23 cellular contexts compared by ENCODE assay signal in the genomic region with DNA sequence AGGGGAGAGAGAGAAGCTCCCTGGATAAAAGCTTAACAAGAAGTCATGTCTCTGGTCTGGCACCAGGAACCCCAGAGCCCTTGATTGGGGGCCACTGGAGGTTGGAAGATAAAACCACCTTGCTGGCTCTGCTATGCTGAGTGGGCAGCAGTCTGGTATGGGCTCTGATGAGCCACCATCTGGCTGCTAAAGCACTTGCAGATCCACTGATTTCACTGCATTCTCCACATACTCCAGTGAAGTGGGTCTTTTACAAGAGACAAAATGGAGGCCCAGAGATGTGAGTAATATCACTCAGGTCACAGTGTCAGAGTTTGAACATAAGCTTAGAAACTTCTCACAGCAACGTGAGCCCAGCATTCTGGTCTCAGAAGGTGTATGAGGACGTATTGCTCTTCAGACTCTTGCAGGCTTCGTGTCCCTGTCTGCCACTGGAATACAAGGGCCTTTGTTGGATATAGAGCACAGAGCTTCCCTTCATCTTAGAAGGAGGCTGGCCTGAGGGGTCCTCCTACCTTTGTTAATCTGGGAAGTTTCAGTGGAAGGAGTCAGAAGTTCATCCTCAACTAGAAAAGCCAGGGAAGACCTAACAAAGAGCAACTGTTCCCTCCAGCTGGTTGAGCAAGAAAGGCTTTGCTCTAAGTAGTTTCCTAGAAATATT. TPM values are rescaled to one million over a fixed set of nuclear protein-coding genes. Genes with fewer than 3 reads are reported as not detected.
A peak's percentile ranks its signal among the peaks of the same experiment; 100 is the strongest.
DNase-seq lines count a peak whose midpoint lies in the region; ATAC-seq and TF ChIP-seq lines count a peak whose summit lies in the region.
"Had no signal": no experiment of that assay in that cellular context is flagged by ENCODE, and none has a peak within 500 bp of the region (broad histone marks: within the 10 kb centered on the region; RNA-seq: fewer than 3 reads in every experiment).

No MANE protein-coding gene starts in this region.

- no peaks in the 10 kb centered on the region for H3K79me1 ChIP-seq in mesenchymal stem cell (replicated peaks; ENCODE audit: low read length, poor library complexity, severe bottlenecking)

- H3K9me3 ChIP-seq in right cardiac atrium (ENCODE audit: control insufficient read depth, low read length), result no peaks in the 10 kb centered on the region
- H3K9me3 ChIP-seq in mesenchymal stem cell (ENCODE audit: control insufficient read depth, low read length), result no peaks in the 10 kb centered on the region
- H3K9me3 ChIP-seq: BLaER1 had no signal

- peaks cover 8% of the 10 kb centered on the region for H3K27me3 Mint-ChIP-seq in activated T-cell treated with anti-CD3 and anti-CD28 coated beads, Interleukin-2, amount 50 U/mL, for 24 hours
- H3K27me3 Mint-ChIP-seq: activated CD8-positive, alpha-beta memory T cell treated with anti-CD3 and anti-CD28 coated beads, Interleukin-2, amount 10 ng/mL, durations not matched to agents 7 days and 5 days; progenitor cell of endocrine pancreas had no signal

- H3K4me1 Mint-ChIP-seq in activated T-cell treated with anti-CD3 and anti-CD28 coated beads, Interleukin-2, amount 50 U/mL, for 24 hours (ENCODE audit: low read depth), result peaks cover 2% of the 10 kb centered on the region
- H3K4me1 Mint-ChIP-seq: activated CD8-positive, alpha-beta memory T cell treated with anti-CD3 and anti-CD28 coated beads, Interleukin-2, amount 10 ng/mL, durations not matched to agents 7 days and 5 days; natural killer cell had no signal

- no peak for DNase-seq in right cardiac atrium
- DNase-seq in Right ventricle myocardium inferior (ENCODE audit: missing footprints), result no peak
- DNase-seq in choroid plexus epithelial cell (ENCODE audit: low read depth), result peak; percentile 58
- peak; percentile 58 for DNase-seq in mesenchymal stem cell
- no peak for DNase-seq in activated T-cell treated with anti-CD3 and anti-CD28 coated beads, Interleukin-2, amount 50 U/mL, for 24 hours
- no peak for DNase-seq in dedifferentiated amniotic fluid mesenchymal stem cell (ENCODE audit: extremely low spot score)
- DNase-seq in dorsolateral prefrontal cortex, result no peak
- DNase-seq: activated CD4-positive, alpha-beta T cell treated with anti-CD3 and anti-CD28 coated beads for 4 hours; activated CD8-positive, alpha-beta memory T cell treated with anti-CD3 and anti-CD28 coated beads, Interleukin-2, amount 10 ng/mL, durations not matched to agents 7 days and 5 days; cortex of kidney; GDM1; GOT3; KBM-7; natural killer cell; NCI-H1694; NCI-H748 treated with DMSO at 0.1 percent for 48 hours; SHP77 had no signal

- peak overlapping the region; percentile 31 for H2BK5ac ChIP-seq in mesenchymal stem cell (ENCODE audit: low read depth, low read length, poor library complexity, severe bottlenecking)

- TF ChIP-seq CTCF in choroid plexus epithelial cell (conservative IDR thresholded peaks at IDR 0.05; ENCODE audit: low read depth, low read length) (no peak), dorsolateral prefrontal cortex (IDR thresholded peaks at IDR 0.05 in 54 of 56, conservative IDR thresholded peaks at IDR 0.05 in 2 of 56; ENCODE audit: low read depth in 1 of 56, partially characterized antibody in 56 of 56) (no peak)

- no peak overlapping the region for H2AK5ac ChIP-seq in mesenchymal stem cell (ENCODE audit: low read length, severe bottlenecking)

- H3K36me3 ChIP-seq in mesenchymal stem cell (ENCODE audit: control insufficient read depth in 1 of 2, insufficient read depth in 2 of 2, low read depth in 1 of 2, low read length in 2 of 2), result no peaks in the 10 kb centered on the region
- H3K36me3 ChIP-seq: BLaER1 had no signal

- no peak overlapping the region for H3K4me3 Mint-ChIP-seq in activated T-cell treated with anti-CD3 and anti-CD28 coated beads, Interleukin-2, amount 50 U/mL, for 24 hours
- H3K4me3 Mint-ChIP-seq: activated CD8-positive, alpha-beta memory T cell treated with anti-CD3 and anti-CD28 coated beads, Interleukin-2, amount 10 ng/mL, durations not matched to agents 7 days and 5 days; natural killer cell had no signal

- no peak overlapping the region for H2BK120ac ChIP-seq in mesenchymal stem cell (ENCODE audit: low read depth, low read length)

- no peak overlapping the region for H3K9ac ChIP-seq in mesenchymal stem cell (ENCODE audit: low read length)
- H3K9ac ChIP-seq: BLaER1 had no signal

- H3K27ac ChIP-seq in right cardiac atrium (ENCODE audit: low read length) (peak overlapping the region; percentile 58), mesenchymal stem cell (ENCODE audit: low read length, poor library complexity, severe bottlenecking) (no peak overlapping the region), dorsolateral prefrontal cortex (no peak overlapping the region)
- H3K27ac ChIP-seq: BLaER1 had no signal

- H3K18ac ChIP-seq in mesenchymal stem cell (ENCODE audit: low read depth in 1 of 2, low read length in 2 of 2), result peak overlapping the region in 1 of 2 experiments; percentile 52

- WGBS in right cardiac atrium, result 85% methylated on average over 3 of the region's 3 CpGs
- 64% methylated on average over 3 of the region's 3 CpGs for WGBS in mesenchymal stem cell

- H2AFZ ChIP-seq in mesenchymal stem cell (ENCODE audit: low read depth, low read length), result no peak overlapping the region

- no peak overlapping the region for H3K4me3 ChIP-seq in right cardiac atrium (ENCODE audit: low read length)
- no peak overlapping the region for H3K4me3 ChIP-seq in choroid plexus epithelial cell (ENCODE audit: low read depth, low read length)
- H3K4me3 ChIP-seq in mesenchymal stem cell (ENCODE audit: insufficient read depth in 1 of 2, low read depth in 1 of 2, low read length in 2 of 2), result peak overlapping the region in 1 of 2 experiments; percentile 23
- no peak overlapping the region for H3K4me3 ChIP-seq in dorsolateral prefrontal cortex
- H3K4me3 ChIP-seq: BLaER1 had no signal

- no peak overlapping the region for H3K23ac ChIP-seq in mesenchymal stem cell (ENCODE audit: low read length in 2 of 2)

- intact Hi-C loops in right cardiac atrium (cut with DNase I), result no loop called here
- intact Hi-C loops in Right ventricle myocardium inferior (cut with DNase I), result no loop called here
- intact Hi-C loops in dorsolateral prefrontal cortex (cut with DNase I), result no loop called here

- ATAC-seq in right cardiac atrium (no peak), Right ventricle myocardium inferior (no peak), HG03159 (IDR thresholded peaks at IDR 0.05; ENCODE audit: unreplicated experiment) (no peak)
- ATAC-seq: activated CD8-positive, alpha-beta memory T cell treated with anti-CD3 and anti-CD28 coated beads, Interleukin-2, amount 10 ng/mL, durations not matched to agents 7 days and 5 days; natural killer cell had no signal

- no peak overlapping the region for H2BK12ac ChIP-seq in mesenchymal stem cell (ENCODE audit: low read length in 2 of 2)

- H3K14ac ChIP-seq in mesenchymal stem cell (ENCODE audit: low read length in 2 of 2), result no peak overlapping the region

- peak overlapping the region; percentile 75 for H4K8ac ChIP-seq in mesenchymal stem cell (ENCODE audit: low read length)

- H3K27ac Mint-ChIP-seq in activated T-cell treated with anti-CD3 and anti-CD28 coated beads, Interleukin-2, amount 50 U/mL, for 24 hours, result no peak overlapping the region
- H3K27ac Mint-ChIP-seq: activated CD8-positive, alpha-beta memory T cell treated with anti-CD3 and anti-CD28 coated beads, Interleukin-2, amount 10 ng/mL, durations not matched to agents 7 days and 5 days; natural killer cell had no signal

- H3K36me3 Mint-ChIP-seq in activated T-cell treated with anti-CD3 and anti-CD28 coated beads, Interleukin-2, amount 50 U/mL, for 24 hours (ENCODE audit: low read depth), result no peaks in the 10 kb centered on the region
- H3K36me3 Mint-ChIP-seq: activated CD8-positive, alpha-beta memory T cell treated with anti-CD3 and anti-CD28 coated beads, Interleukin-2, amount 10 ng/mL, durations not matched to agents 7 days and 5 days; natural killer cell had no signal

- H3K4me2 ChIP-seq in mesenchymal stem cell (ENCODE audit: low read length, poor library complexity, severe bottlenecking), result no peak overlapping the region
- H3K4me2 ChIP-seq: BLaER1 had no signal

- no peaks in the 10 kb centered on the region for H3K9me3 Mint-ChIP-seq in activated T-cell treated with anti-CD3 and anti-CD28 coated beads, Interleukin-2, amount 50 U/mL, for 24 hours
- H3K9me3 Mint-ChIP-seq: natural killer cell had no signal

- peak overlapping the region in 1 of 2 experiments; percentile 41 for H3K4ac ChIP-seq in mesenchymal stem cell (ENCODE audit: low read depth in 1 of 2, low read length in 2 of 2)

- H4K91ac ChIP-seq in mesenchymal stem cell (ENCODE audit: low read length), result no peak overlapping the region

- H3K4me1 ChIP-seq in right cardiac atrium (ENCODE audit: control insufficient read depth, insufficient read depth, low read length), result peaks cover 10% of the 10 kb centered on the region
- peaks cover 15% of the 10 kb centered on the region for H3K4me1 ChIP-seq in mesenchymal stem cell (ENCODE audit: control insufficient read depth, insufficient read depth, low read depth, low read length)

- no peak overlapping the region for H2BK15ac ChIP-seq in mesenchymal stem cell (ENCODE audit: low read depth, poor library complexity, severe bottlenecking)

- no peaks in the 10 kb centered on the region for H3K27me3 ChIP-seq in right cardiac atrium (ENCODE audit: control insufficient read depth, insufficient read depth)
- peaks cover 0 to 24% of the 10 kb centered on the region in 2 experiments for H3K27me3 ChIP-seq in mesenchymal stem cell (ENCODE audit: control insufficient read depth in 1 of 2, insufficient read depth in 1 of 2, low read length in 2 of 2)
- peaks cover 0 to 80% (median 18%) of the 10 kb centered on the region in 45 donors for H3K27me3 ChIP-seq in dorsolateral prefrontal cortex

RNA-seq across cellular contexts. Expression of gene CLDN2, which starts 11.8 kb away (rescaled TPM):
- total RNA-seq in right cardiac atrium, result not detected
- 0.05 TPM for polyA plus RNA-seq in right cardiac atrium
- total RNA-seq in Right ventricle myocardium inferior, result not detected
- polyA plus RNA-seq in mesenchymal stem cell (2013, experiment 1 of 2), result not detected
- not detected for polyA plus RNA-seq in mesenchymal stem cell (2013, experiment 2 of 2)
- total RNA-seq in dorsolateral prefrontal cortex, result under 1 TPM in 10 of 120 experiments, not detected in 110; 0.11 to 0.29 (median 0.19) TPM
- total RNA-seq: activated CD8-positive, alpha-beta memory T cell treated with anti-CD3 and anti-CD28 coated beads, Interleukin-2, amount 10 ng/mL, durations not matched to agents 7 days and 5 days; natural killer cell; T-helper 1 cell treated with Interleukin-12 subunit alpha and Interleukin-12 subunit beta and Interleukin-4 antibody, amounts not matched to agents 30 ng/mL and 1 ng/mL, for 36 hours; ureter had no signal
- polyA plus RNA-seq: keratinocyte had no signal

RNA-seq across cellular contexts. Expression of gene RIPPLY1, which starts 28.8 kb away (rescaled TPM):
- total RNA-seq in right cardiac atrium (not detected), Right ventricle myocardium inferior (not detected), dorsolateral prefrontal cortex (under 1 TPM in 3 of 120 experiments, not detected in 117; 0.25 to 0.55 (median 0.36) TPM)
- polyA plus RNA-seq in right cardiac atrium, result not detected
- not detected for polyA plus RNA-seq in mesenchymal stem cell (2013, experiment 1 of 2)
- not detected for polyA plus RNA-seq in mesenchymal stem cell (2013, experiment 2 of 2)
- total RNA-seq: activated CD8-positive, alpha-beta memory T cell treated with anti-CD3 and anti-CD28 coated beads, Interleukin-2, amount 10 ng/mL, durations not matched to agents 7 days and 5 days; natural killer cell; progenitor cell of endocrine pancreas; T-helper 1 cell treated with Interleukin-12 subunit alpha and Interleukin-12 subunit beta and Interleukin-4 antibody, amounts not matched to agents 30 ng/mL and 1 ng/mL, for 36 hours; ureter had no signal
- polyA plus RNA-seq: keratinocyte had no signal

Comparison
In these comparisons a context has a peak if more than half of its experiments do, and no peak if none do; other contexts are left out.
1. DNase-seq: peak in choroid plexus epithelial cell (single experiment) and mesenchymal stem cell (single experiment); none in right cardiac atrium (0 of 3), Right ventricle myocardium inferior (single experiment), activated T-cell treated with anti-CD3 and anti-CD28 coated beads, Interleukin-2, amount 50 U/mL, for 24 hours (single experiment), dedifferentiated amniotic fluid mesenchymal stem cell (single experiment) and dorsolateral prefrontal cortex (0 of 10).